Comparison of ENCODE assay signal across 6 cellular contexts in the genomic region with DNA sequence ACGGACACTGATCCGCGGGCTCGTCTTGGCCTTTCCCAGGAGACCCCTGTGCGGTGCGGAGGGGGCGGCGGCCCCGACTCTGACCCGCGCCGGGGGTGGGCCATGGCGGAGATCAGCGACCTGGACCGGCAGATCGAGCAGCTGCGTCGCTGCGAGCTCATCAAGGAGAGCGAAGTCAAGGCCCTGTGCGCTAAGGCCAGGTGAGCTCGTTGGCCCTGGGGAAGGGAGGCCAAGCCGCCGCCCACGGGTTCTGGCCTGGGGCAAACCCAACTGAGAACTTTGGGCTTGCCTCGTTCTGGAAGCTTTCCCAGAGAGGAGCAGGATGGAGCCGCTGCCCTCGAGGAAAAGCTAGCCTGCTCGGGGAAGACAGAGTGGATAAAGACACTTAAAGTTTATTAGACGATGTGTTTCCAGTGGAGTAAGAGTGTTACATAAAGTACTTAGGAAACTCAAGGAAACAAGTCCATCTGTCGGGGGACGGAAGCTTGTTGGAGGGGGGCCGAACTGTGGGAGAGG. TPM values are rescaled to one million over a fixed set of nuclear protein-coding genes. Genes with fewer than 3 reads are reported as not detected.
DNase-seq lines count a peak whose midpoint lies in the region; ATAC-seq and TF ChIP-seq lines count a peak whose summit lies in the region.

No MANE protein-coding gene starts in this region.

- no peak for TF ChIP-seq EP300 in upper lobe of left lung (IDR thresholded peaks at IDR 0.05)

- H3K9me3 ChIP-seq in PC-3 (ENCODE audit: low read length): no peaks in the 10 kb centered on the region
- H3K9me3 ChIP-seq in left ventricle myocardium inferior (replicated peaks): no peaks in the 10 kb centered on the region
- H3K9me3 ChIP-seq in upper lobe of left lung: no peaks in the 10 kb centered on the region

- 2 to 3% methylated on average over 11 to 27 of the region's 33 CpGs for WGBS in upper lobe of left lung, 2 donors

- peak; percentile 10 for ATAC-seq in GM21576 (IDR thresholded peaks at IDR 0.05; ENCODE audit: unreplicated experiment)
- peak; percentile 14 for ATAC-seq in PC-3
- ATAC-seq in upper lobe of left lung (ENCODE audit: low FRiP score in 2 of 2): peak; percentile 7 to 45
- ATAC-seq in GM18861 (IDR thresholded peaks at IDR 0.05; ENCODE audit: unreplicated experiment): no peak

- peak overlapping the region; percentile 94 for H3K4me3 ChIP-seq in PC-3 (ENCODE audit: low read length)
- H3K4me3 ChIP-seq in left ventricle myocardium inferior: peak overlapping the region; percentile 100
- H3K4me3 ChIP-seq in upper lobe of left lung: peak overlapping the region; percentile 81 to 100 (median 98)

- no TSS peak for BruUV-seq in PC-3 (replicated peaks; lab: Mats Ljungman, UMichigan)

- H3K4me2 ChIP-seq in PC-3 (ENCODE audit: low read length): peak overlapping the region; percentile 97

- DNase-seq in PC-3 (no peak), left ventricle myocardium inferior (no peak), upper lobe of left lung (no peak), AML-193 (lab: John Stamatoyannopoulos, UW) (no peak)

- H3K27me3 ChIP-seq in PC-3 (ENCODE audit: low read length) (no peaks in the 10 kb centered on the region), left ventricle myocardium inferior (ENCODE audit: low read depth) (no peaks in the 10 kb centered on the region), upper lobe of left lung (no peaks in the 10 kb centered on the region)

- TF ChIP-seq POLR2A in upper lobe of left lung (IDR thresholded peaks at IDR 0.05): no peak

- H3K4me1 ChIP-seq in PC-3 (ENCODE audit: insufficient read depth, low read length): peaks cover 17% of the 10 kb centered on the region
- H3K4me1 ChIP-seq in left ventricle myocardium inferior: peaks cover 59% of the 10 kb centered on the region
- H3K4me1 ChIP-seq in upper lobe of left lung: peaks cover 20 to 38% (median 28%) of the 10 kb centered on the region in 4 donors

- 0 out of 2 replicates have a peak, but pooled peaks cover 4% of the 10 kb centered on the region for H4K20me1 ChIP-seq in PC-3 (ENCODE audit: low read length)

- peaks cover 44% of the 10 kb centered on the region for H3K79me2 ChIP-seq in PC-3 (ENCODE audit: low read length)

- CTCF ChIA-PET in PC-3 (lab: Charles Lee): no interaction called here

- H3K27ac ChIP-seq in PC-3 (ENCODE audit: low read length): peak overlapping the region; percentile 69
- H3K27ac ChIP-seq in left ventricle myocardium inferior (replicated peaks): peak overlapping the region; percentile 98
- peak overlapping the region; percentile 93 to 98 (median 96) for H3K27ac ChIP-seq in upper lobe of left lung

- H3K36me3 ChIP-seq in PC-3 (ENCODE audit: low read depth, low read length) (peaks cover 20% of the 10 kb centered on the region; the same call in 1 of the 2 replicates), left ventricle myocardium inferior (peaks cover 69% of the 10 kb centered on the region), upper lobe of left lung (peaks cover 7 to 62% (median 44%) of the 10 kb centered on the region in 4 donors)

- peak overlapping the region; percentile 94 for H3K9ac ChIP-seq in PC-3 (ENCODE audit: low read length)

- H3K9me2 ChIP-seq in PC-3 (replicated peaks; ENCODE audit: low read length): no peaks in the 10 kb centered on the region

- POLR2A ChIA-PET in PC-3 (lab: Charles Lee; ENCODE audit: unreplicated experiment): interaction anchor here (0.6 kb wide), 1 partner anchor 15 kb away, joined by 3 read pairs; no protein-coding TSS in a partner anchor

- TF ChIP-seq CTCF in PC-3 (conservative IDR thresholded peaks at IDR 0.05; ENCODE audit: low read depth, low read length): no peak
- TF ChIP-seq CTCF in left ventricle myocardium inferior (IDR thresholded peaks at IDR 0.05; ENCODE audit: borderline replicate concordance): no peak
- no peak for TF ChIP-seq CTCF in upper lobe of left lung (IDR thresholded peaks at IDR 0.05)

- intact Hi-C loops in PC-3 (cut with micrococcal nuclease) (no loop called here), left ventricle myocardium inferior (cut with micrococcal nuclease) (no loop called here)

- peaks cover 6% of the 10 kb centered on the region for H3F3A ChIP-seq in PC-3 (ENCODE audit: low read length, unreplicated experiment)

- peak overlapping the region; percentile 37 for H2AFZ ChIP-seq in PC-3 (ENCODE audit: low read length)

RNA-seq across cellular contexts. Expression of gene PPP4C, which starts 0.5 kb away (rescaled TPM):
- total RNA-seq in PC-3 (2014; rRNA removed) (116 and 117 TPM in 2 replicates), left ventricle myocardium inferior (32.2 TPM), upper lobe of left lung (10 to 100 TPM; 44.4 to 99.4 (median 80.0) TPM)

RNA-seq across cellular contexts. Expression of gene ALDOA, which starts 10.8 kb away (rescaled TPM):
- total RNA-seq in PC-3 (2014; rRNA removed) (1,859 and 2,048 TPM in 2 replicates), left ventricle myocardium inferior (3,337 TPM), upper lobe of left lung (100 to 1,000 TPM; 303 to 964 (median 731) TPM)

RNA-seq across cellular contexts. Expression of gene TBX6, which starts 15.4 kb away (rescaled TPM):
- total RNA-seq in PC-3 (2014; rRNA removed): 0.86 and 1.1 TPM in 2 replicates
- total RNA-seq in left ventricle myocardium inferior: 1.0 TPM
- total RNA-seq in upper lobe of left lung: 1 to 10 TPM in 5 of 6 donors, under 1 TPM in 1; 0.69 to 9.4 (median 1.4) TPM

RNA-seq across cellular contexts. Expression of gene YPEL3, which starts 19.7 kb away (rescaled TPM):
- total RNA-seq in PC-3 (2014; rRNA removed): 5.1 and 7.7 TPM in 2 replicates
- 54.4 TPM for total RNA-seq in left ventricle myocardium inferior
- 100 to 1,000 TPM in 4 of 6 donors, 10 to 100 TPM in 2; 81.5 to 228 (median 116) TPM for total RNA-seq in upper lobe of left lung

RNA-seq across cellular contexts. Expression of gene GDPD3, which starts 37.0 kb away (rescaled TPM):
- total RNA-seq in PC-3 (2014; rRNA removed) (2.2 and 3.4 TPM in 2 replicates), left ventricle myocardium inferior (2.3 TPM), upper lobe of left lung (10 to 100 TPM in 2 of 6 donors, 1 to 10 TPM in 4; 1.1 to 17.8 (median 5.4) TPM)
